ENCODE assay signal across 21 cellular contexts in genomic region chr3:46242120-46242519, GRCh38. TPM values are rescaled to one million over a fixed set of nuclear protein-coding genes. Genes with fewer than 3 reads are reported as not detected.
DNase-seq lines count a peak whose midpoint lies in the region; ATAC-seq and TF ChIP-seq lines count a peak whose summit lies in the region.
"Had no signal": no experiment of that assay in that cellular context is flagged by ENCODE, and none has a peak within 500 bp of the region (broad histone marks: within the 10 kb centered on the region; RNA-seq: fewer than 3 reads in every experiment).

CCR3 (plus strand) TSS chr3:46242460; CDS start chr3:46265159, 22,699 bp downstream.

- H3K4me1 Mint-ChIP-seq in naive thymus-derived CD4-positive, alpha-beta T cell: peaks cover 0 to 9% (median 0%) of the 10 kb centered on the region in 7 donors
- H3K4me1 Mint-ChIP-seq in stimulated activated naive CD8-positive, alpha-beta T cell treated with anti-CD3 and anti-CD28 coated beads, Interleukin-15, amount 100 ng/mL, for 72 hours: no peaks in the 10 kb centered on the region
- H3K4me1 Mint-ChIP-seq: activated CD4-positive, alpha-beta T cell treated with anti-CD3 and anti-CD28 coated beads for 36 hours had no signal

- no peak within 1 kb of the TSS for H3K4me2 ChIP-seq in hepatocyte

- peak; percentile 75 for ATAC-seq in naive thymus-derived CD4-positive, alpha-beta T cell
- ATAC-seq in stimulated activated naive CD8-positive, alpha-beta T cell treated with anti-CD3 and anti-CD28 coated beads, Interleukin-15, amount 100 ng/mL, for 72 hours: no peak
- ATAC-seq: activated CD4-positive, alpha-beta T cell treated with anti-CD3 and anti-CD28 coated beads for 36 hours; lower lobe of right lung; pancreas had no signal

- H3K9me2 ChIP-seq in hepatocyte (replicated peaks; ENCODE audit: insufficient read depth): no peaks in the 10 kb centered on the region

- H3K79me2 ChIP-seq in hepatocyte: no peaks in the 10 kb centered on the region

- peaks cover 0 to 1% (median 0%) of the 10 kb centered on the region in 11 donors for H3K9me3 Mint-ChIP-seq in naive thymus-derived CD4-positive, alpha-beta T cell
- H3K9me3 Mint-ChIP-seq in stimulated activated naive CD8-positive, alpha-beta T cell treated with anti-CD3 and anti-CD28 coated beads, Interleukin-15, amount 100 ng/mL, for 72 hours: no peaks in the 10 kb centered on the region

- peaks cover 0 to 59% (median 5%) of the 10 kb centered on the region in 5 donors for H3K27me3 Mint-ChIP-seq in naive thymus-derived CD4-positive, alpha-beta T cell
- H3K27me3 Mint-ChIP-seq in stimulated activated naive CD8-positive, alpha-beta T cell treated with anti-CD3 and anti-CD28 coated beads, Interleukin-15, amount 100 ng/mL, for 72 hours: peaks cover 21% of the 10 kb centered on the region

- H3K36me3 Mint-ChIP-seq in naive thymus-derived CD4-positive, alpha-beta T cell: no peaks in the 10 kb centered on the region

- TF ChIP-seq CTCF in GM12865 (IDR thresholded peaks at IDR 0.05; ENCODE audit: insufficient read depth, low read depth, low read length, missing control alignments) (no peak), HL-60 (IDR thresholded peaks at IDR 0.05; ENCODE audit: insufficient read depth, low read length) (no peak), hepatocyte (IDR thresholded peaks at IDR 0.05; ENCODE audit: poor library complexity) (no peak)

- DNase-seq in GM12865 (ENCODE audit: low read depth) (peak; percentile 57), HL-60 (ENCODE audit: low read depth in 1 of 2, low spot score in 1 of 2) (peak in 1 of 2 experiments; percentile 37), OCI-M1 (lab: John Stamatoyannopoulos, UW) (peak; percentile 57), hepatocyte (ENCODE audit: low spot score) (no peak)
- no peak for DNase-seq in naive thymus-derived CD4-positive, alpha-beta T cell
- no peak for DNase-seq in stimulated activated CD8-positive, alpha-beta memory T cell treated with anti-CD3 and anti-CD28 coated beads, Interleukin-4, amount 100 ng/mL, for 48 hours
- no peak for DNase-seq in stimulated activated naive CD8-positive, alpha-beta T cell treated with anti-CD3 and anti-CD28 coated beads, Interleukin-15, amount 100 ng/mL, for 72 hours
- DNase-seq: activated CD4-positive, alpha-beta T cell treated with anti-CD3 and anti-CD28 coated beads for 36 hours; activated naive CD4-positive, alpha-beta T cell; COR-L47; lower lobe of right lung; MG63; NCI-H2081; NCI-H510A treated with DMSO at 0.1 percent for 48 hours; pancreas; sigmoid colon; stomach; T1000 had no signal

- CTCF ChIA-PET in naive thymus-derived CD4-positive, alpha-beta T cell (lab: Charles Lee): no interaction called here

- no peaks in the 10 kb centered on the region for H4K20me1 ChIP-seq in hepatocyte (ENCODE audit: insufficient read depth, poor library complexity, severe bottlenecking)

- no peak within 1 kb of the TSS for H2AFZ ChIP-seq in hepatocyte

- 84% methylated on average over 4 of the region's 4 CpGs for WGBS in hepatocyte (ENCODE audit: low lambda C conversion rate, missing lambda C conversion rate)

- intact Hi-C loops in naive thymus-derived CD4-positive, alpha-beta T cell (cut with micrococcal nuclease): no loop called here

- no peak within 1 kb of the TSS for H3K4me3 Mint-ChIP-seq in naive thymus-derived CD4-positive, alpha-beta T cell
- no peak within 1 kb of the TSS for H3K4me3 Mint-ChIP-seq in stimulated activated naive CD8-positive, alpha-beta T cell treated with anti-CD3 and anti-CD28 coated beads, Interleukin-15, amount 100 ng/mL, for 72 hours
- H3K4me3 Mint-ChIP-seq: activated CD4-positive, alpha-beta T cell treated with anti-CD3 and anti-CD28 coated beads for 36 hours had no signal

- H3K27ac Mint-ChIP-seq in naive thymus-derived CD4-positive, alpha-beta T cell: no peak within 1 kb of the TSS
- no peak within 1 kb of the TSS for H3K27ac Mint-ChIP-seq in stimulated activated naive CD8-positive, alpha-beta T cell treated with anti-CD3 and anti-CD28 coated beads, Interleukin-15, amount 100 ng/mL, for 72 hours
- H3K27ac Mint-ChIP-seq: activated CD4-positive, alpha-beta T cell treated with anti-CD3 and anti-CD28 coated beads for 36 hours had no signal

- H3K9me3 ChIP-seq in naive thymus-derived CD4-positive, alpha-beta T cell (ENCODE audit: control insufficient read depth in 2 of 3, low read length in 3 of 3): no peaks in the 10 kb centered on the region
- H3K9me3 ChIP-seq in hepatocyte (ENCODE audit: low read depth): no peaks in the 10 kb centered on the region
- H3K9me3 ChIP-seq: ascending aorta, lower lobe of right lung, MG63, pancreas, sigmoid colon, stomach had no signal

- H3K27ac ChIP-seq in HL-60 (replicated peaks) (peak within 1 kb of the TSS; percentile 47), hepatocyte (no peak within 1 kb of the TSS)
- no peak within 1 kb of the TSS for H3K27ac ChIP-seq in naive thymus-derived CD4-positive, alpha-beta T cell (ENCODE audit: low read depth, low read length)
- H3K27ac ChIP-seq: ascending aorta, lower lobe of right lung, pancreas, sigmoid colon, stomach had no signal

- H3K4me3 ChIP-seq in GM12865 (ENCODE audit: low read depth, low read length) (no peak within 1 kb of the TSS), HL-60 (replicated peaks; ENCODE audit: insufficient read depth, low read length) (no peak within 1 kb of the TSS), hepatocyte (no peak within 1 kb of the TSS)
- no peak within 1 kb of the TSS for H3K4me3 ChIP-seq in naive thymus-derived CD4-positive, alpha-beta T cell (ENCODE audit: low read length)
- H3K4me3 ChIP-seq: ascending aorta, lower lobe of right lung, MG63, pancreas, sigmoid colon, stomach had no signal

- H3K36me3 ChIP-seq in naive thymus-derived CD4-positive, alpha-beta T cell (ENCODE audit: control insufficient read depth in 2 of 3, insufficient read depth in 3 of 3, low read length in 3 of 3): no peaks in the 10 kb centered on the region
- no peaks in the 10 kb centered on the region for H3K36me3 ChIP-seq in hepatocyte (replicated peaks; ENCODE audit: insufficient read depth, low read depth)
- H3K36me3 ChIP-seq: ascending aorta, lower lobe of right lung, MG63, pancreas, sigmoid colon, stomach had no signal

- POLR2A ChIA-PET in naive thymus-derived CD4-positive, alpha-beta T cell (lab: Charles Lee): no interaction called here

- no peaks in the 10 kb centered on the region for H3K27me3 ChIP-seq in HL-60 (ENCODE audit: insufficient read depth, poor library complexity, severe bottlenecking)
- no peaks in the 10 kb centered on the region for H3K27me3 ChIP-seq in naive thymus-derived CD4-positive, alpha-beta T cell (ENCODE audit: control insufficient read depth in 2 of 2, insufficient read depth in 2 of 2, low read length in 2 of 2)
- H3K27me3 ChIP-seq in hepatocyte: no peaks in the 10 kb centered on the region
- H3K27me3 ChIP-seq: ascending aorta, MG63, sigmoid colon, stomach had no signal

- no peaks in the 10 kb centered on the region for H3K4me1 ChIP-seq in naive thymus-derived CD4-positive, alpha-beta T cell (ENCODE audit: control insufficient read depth in 2 of 2, insufficient read depth in 2 of 2, low read length in 2 of 2)
- no peaks in the 10 kb centered on the region for H3K4me1 ChIP-seq in hepatocyte (ENCODE audit: insufficient read depth)
- H3K4me1 ChIP-seq: ascending aorta, lower lobe of right lung, pancreas, sigmoid colon, stomach had no signal

RNA-seq across cellular contexts. Expression of gene CCR3, which starts in this region (rescaled TPM):
- total RNA-seq in naive thymus-derived CD4-positive, alpha-beta T cell: 1 to 10 TPM in 2 of 5 experiments, under 1 TPM in 1, not detected in 2; 0.17 to 7.4 (median 2.4) TPM
- not detected for polyA plus RNA-seq in naive thymus-derived CD4-positive, alpha-beta T cell
- 0.40 TPM in 1 of 2 replicates, not detected in the other for total RNA-seq in hepatocyte
- polyA plus RNA-seq in hepatocyte: 0.12 TPM in 1 of 2 replicates, not detected in the other
- total RNA-seq: activated CD4-positive, alpha-beta T cell treated with anti-CD3 and anti-CD28 coated beads for 36 hours; ascending aorta; lower lobe of right lung; sigmoid colon; SK-MEL-5; ureter had no signal
- polyA plus RNA-seq: pancreas had no signal

Comparison
In these comparisons a context has a peak if more than half of its experiments do, and no peak if none do; other contexts are left out.
1. DNase-seq: peak in GM12865 (single experiment) and OCI-M1 (single experiment); none in naive thymus-derived CD4-positive, alpha-beta T cell (0 of 9), hepatocyte (single experiment), stimulated activated CD8-positive, alpha-beta memory T cell treated with anti-CD3 and anti-CD28 coated beads, Interleukin-4, amount 100 ng/mL, for 48 hours (single experiment) and stimulated activated naive CD8-positive, alpha-beta T cell treated with anti-CD3 and anti-CD28 coated beads, Interleukin-15, amount 100 ng/mL, for 72 hours (0 of 2).